In genomic region chr1:196148367-196148970, GRCh38 we compare ENCODE assay signal across 8 cellular contexts.
DNase-seq lines count a peak whose midpoint lies in the region; ATAC-seq and TF ChIP-seq lines count a peak whose summit lies in the region.

No MANE protein-coding gene starts in this region.

- H3K9me3 Mint-ChIP-seq in effector memory CD8-positive, alpha-beta T cell, result no peaks in the 10 kb centered on the region
- no peaks in the 10 kb centered on the region for H3K9me3 Mint-ChIP-seq in progenitor cell of endocrine pancreas (ENCODE audit: low read depth)

- ATAC-seq in HG02938 (IDR thresholded peaks at IDR 0.05; ENCODE audit: unreplicated experiment), result peak; percentile 60
- ATAC-seq in effector memory CD8-positive, alpha-beta T cell (replicated peaks), result peak; percentile 51

- no peak overlapping the region for H3K27ac ChIP-seq in caudate nucleus (ENCODE audit: low read depth, low read length)

- peak; percentile 77 for TF ChIP-seq CTCF in progenitor cell of endocrine pancreas (IDR thresholded peaks at IDR 0.05; ENCODE audit: unreplicated experiment)

- H3K4me3 Mint-ChIP-seq in effector memory CD8-positive, alpha-beta T cell, result no peak overlapping the region
- H3K4me3 Mint-ChIP-seq in progenitor cell of endocrine pancreas (ENCODE audit: low read depth), result no peak overlapping the region

- no peaks in the 10 kb centered on the region for H3K27me3 Mint-ChIP-seq in effector memory CD8-positive, alpha-beta T cell
- H3K27me3 Mint-ChIP-seq in progenitor cell of endocrine pancreas, result no peaks in the 10 kb centered on the region

- H3K27ac Mint-ChIP-seq in effector memory CD8-positive, alpha-beta T cell, result no peak overlapping the region
- no peak overlapping the region for H3K27ac Mint-ChIP-seq in progenitor cell of endocrine pancreas

- H3K4me1 Mint-ChIP-seq in effector memory CD8-positive, alpha-beta T cell (ENCODE audit: low read depth in 2 of 2), result peaks cover 0 to 2% of the 10 kb centered on the region in 2 donors
- H3K4me1 Mint-ChIP-seq in progenitor cell of endocrine pancreas (ENCODE audit: low read depth), result peaks cover 3% of the 10 kb centered on the region

- peak; percentile 27 for DNase-seq in NCI-H2171 treated with DMSO at 0.1 percent for 48 hours (lab: John Stamatoyannopoulos, UW)
- DNase-seq in NCI-H2171 (lab: John Stamatoyannopoulos, UW), result no peak
- DNase-seq in NCI-H82 (lab: John Stamatoyannopoulos, UW), result peak; percentile 63
- no peak for DNase-seq in effector memory CD8-positive, alpha-beta T cell
- DNase-seq in progenitor cell of endocrine pancreas (ENCODE audit: low spot score, unreplicated experiment), result no peak
- DNase-seq in HuH-7.5 (ENCODE audit: low spot score), result no peak
- DNase-seq in caudate nucleus (lab: John Stamatoyannopoulos, UW), result no peak

- no peaks in the 10 kb centered on the region for H3K36me3 Mint-ChIP-seq in effector memory CD8-positive, alpha-beta T cell (ENCODE audit: insufficient read depth)
- no peaks in the 10 kb centered on the region for H3K36me3 Mint-ChIP-seq in progenitor cell of endocrine pancreas (ENCODE audit: insufficient read depth)

Comparison
In these comparisons a context has a peak if more than half of its experiments do, and no peak if none do; other contexts are left out.
1. DNase-seq: peak in NCI-H2171 treated with DMSO at 0.1 percent for 48 hours (single experiment) and NCI-H82 (single experiment); none in NCI-H2171 (single experiment), effector memory CD8-positive, alpha-beta T cell (0 of 3), progenitor cell of endocrine pancreas (single experiment), HuH-7.5 (single experiment) and caudate nucleus (0 of 61).